ENCODE assay signal across 1 cellular context in genomic region chr3:76500746-76501275, GRCh38.
A peak's percentile ranks its signal among the peaks of the same experiment; 100 is the strongest.
TF ChIP-seq lines count a peak whose summit lies in the region.

No MANE protein-coding gene starts in this region.

TF ChIP-seq in SK-N-SH, 30 proteins besides CTCF, POLR2A, EP300 and RAD21 (continued from another document):
- TF ChIP-seq USF1 (IDR thresholded peaks at IDR 0.05; ENCODE audit: borderline replicate concordance, low read depth) = no peak
- no peak for TF ChIP-seq SMC3 (IDR thresholded peaks at IDR 0.05; ENCODE audit: low read depth, low read length)
- TF ChIP-seq, protein P1, sequence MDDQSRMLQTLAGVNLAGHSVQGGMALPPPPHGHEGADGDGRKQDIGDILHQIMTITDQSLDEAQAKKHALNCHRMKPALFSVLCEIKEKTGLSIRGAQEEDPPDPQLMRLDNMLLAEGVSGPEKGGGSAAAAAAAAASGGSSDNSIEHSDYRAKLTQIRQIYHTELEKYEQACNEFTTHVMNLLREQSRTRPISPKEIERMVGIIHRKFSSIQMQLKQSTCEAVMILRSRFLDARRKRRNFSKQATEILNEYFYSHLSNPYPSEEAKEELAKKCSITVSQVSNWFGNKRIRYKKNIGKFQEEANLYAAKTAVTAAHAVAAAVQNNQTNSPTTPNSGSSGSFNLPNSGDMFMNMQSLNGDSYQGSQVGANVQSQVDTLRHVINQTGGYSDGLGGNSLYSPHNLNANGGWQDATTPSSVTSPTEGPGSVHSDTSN (IDR thresholded peaks at IDR 0.05) = peak; percentile 59
- TF ChIP-seq USF2 (IDR thresholded peaks at IDR 0.05; ENCODE audit: borderline replicate concordance, low read depth, low read length) = no peak
